ENCODE assay signal across 9 cellular contexts in genomic region chr13:113210834-113211233, GRCh38. TPM values are rescaled to one million over a fixed set of nuclear protein-coding genes. Genes with fewer than 3 reads are reported as not detected.
DNase-seq lines count a peak whose midpoint lies in the region; ATAC-seq and TF ChIP-seq lines count a peak whose summit lies in the region.
"Had no signal": no experiment of that assay in that cellular context is flagged by ENCODE, and none has a peak within 500 bp of the region (broad histone marks: within the 10 kb centered on the region; RNA-seq: fewer than 3 reads in every experiment).

No MANE protein-coding gene starts in this region.

- DNase-seq in SIG-M5 treated with dmso at 0.1 percent for 504 hours (lab: John Stamatoyannopoulos, UW; ENCODE audit: unreplicated experiment) = peak; percentile 52
- no peak for DNase-seq in SIG-M5 (lab: John Stamatoyannopoulos, UW)
- no peak for DNase-seq in MG63
- no peak for DNase-seq in chondrocyte (ENCODE audit: low spot score)
- peak; percentile 10 for DNase-seq in osteocyte (ENCODE audit: extremely low spot score, unreplicated experiment)
- DNase-seq in sciatic nerve (ENCODE audit: low spot score) = no peak
- DNase-seq in glomerular visceral epithelial cell (ENCODE audit: extremely low spot score) = no peak
- no peak for DNase-seq in DMS79 treated with DMSO at 0.1 percent for 48 hours (lab: John Stamatoyannopoulos, UW)
- DNase-seq: body of pancreas had no signal

- H3K4me3 Mint-ChIP-seq in chondrocyte (ENCODE audit: unreplicated experiment) (peak overlapping the region; percentile 79), osteocyte (ENCODE audit: unreplicated experiment) (peak overlapping the region; percentile 78)

- ATAC-seq in sciatic nerve = no peak

- no peaks in the 10 kb centered on the region for H3K27me3 ChIP-seq in MG63
- H3K27me3 ChIP-seq: body of pancreas had no signal

- H3K36me3 Mint-ChIP-seq in chondrocyte (ENCODE audit: low read depth) = peaks cover 4% of the 10 kb centered on the region
- peaks cover 12% of the 10 kb centered on the region for H3K36me3 Mint-ChIP-seq in osteocyte (ENCODE audit: unreplicated experiment)

- peak overlapping the region; percentile 96 for H3K4me3 ChIP-seq in MG63

- H3K9me3 Mint-ChIP-seq in chondrocyte (ENCODE audit: low read depth) (no peaks in the 10 kb centered on the region), osteocyte (ENCODE audit: unreplicated experiment) (no peaks in the 10 kb centered on the region)

- TF ChIP-seq CTCF in chondrocyte (IDR thresholded peaks at IDR 0.05) (no peak), osteocyte (IDR thresholded peaks at IDR 0.05) (no peak)

- H3K36me3 ChIP-seq in MG63 = peaks cover 57% of the 10 kb centered on the region

- intact Hi-C loops in sciatic nerve (cut with DNase I) = no loop called here

- no peaks in the 10 kb centered on the region for H3K9me3 ChIP-seq in MG63
- H3K9me3 ChIP-seq: body of pancreas had no signal

- H3K27me3 Mint-ChIP-seq in chondrocyte (ENCODE audit: low read depth) (no peaks in the 10 kb centered on the region), osteocyte (ENCODE audit: unreplicated experiment) (no peaks in the 10 kb centered on the region)

- H3K4me1 Mint-ChIP-seq in chondrocyte (ENCODE audit: low read depth) (peaks cover 45% of the 10 kb centered on the region), osteocyte (ENCODE audit: unreplicated experiment) (peaks cover 46% of the 10 kb centered on the region)

- H3K27ac Mint-ChIP-seq in chondrocyte (ENCODE audit: unreplicated experiment) = peak overlapping the region; percentile 79
- no peak overlapping the region for H3K27ac Mint-ChIP-seq in osteocyte (ENCODE audit: unreplicated experiment)

RNA-seq across cellular contexts. Expression of gene CUL4A, which starts 1.4 kb away (rescaled TPM):
- total RNA-seq in MG63 (2014; rRNA removed; shearing (Covaris generic); ENCODE audit: low replicate concordance) = 157 and 2,206 TPM in 2 replicates
- 63.7 to 64.6 TPM (median 64.1 TPM) in 3 replicates for total RNA-seq in chondrocyte
- total RNA-seq in osteocyte = 76.7 and 77.3 TPM in 2 replicates
- 62.3 TPM for total RNA-seq in sciatic nerve

RNA-seq across cellular contexts. Expression of gene PCID2, which starts 2.4 kb away (rescaled TPM):
- 74.5 and 106 TPM in 2 replicates for total RNA-seq in MG63 (2014; rRNA removed; shearing (Covaris generic); ENCODE audit: low replicate concordance)
- total RNA-seq in chondrocyte (32.9 to 42.8 TPM (median 33.7 TPM) in 3 replicates), osteocyte (47.9 and 48.1 TPM in 2 replicates), sciatic nerve (45.1 TPM)

RNA-seq across cellular contexts. Expression of gene PROZ, which starts 52.4 kb away (rescaled TPM):
- total RNA-seq in MG63 (2014; rRNA removed; shearing (Covaris generic); ENCODE audit: low replicate concordance) = not detected in 2 replicates
- total RNA-seq in chondrocyte (not detected in 3 replicates), osteocyte (not detected in 2 replicates), sciatic nerve (not detected)
- total RNA-seq: body of pancreas had no signal

Comparison
In these comparisons a context has a peak if more than half of its experiments do, and no peak if none do; other contexts are left out.
1. DNase-seq: peak in SIG-M5 treated with dmso at 0.1 percent for 504 hours (single experiment) and osteocyte (single experiment); none in SIG-M5 (single experiment), MG63 (single experiment), chondrocyte (single experiment), sciatic nerve (single experiment), glomerular visceral epithelial cell (single experiment) and DMS79 treated with DMSO at 0.1 percent for 48 hours (single experiment).